29 cellular contexts compared by ENCODE assay signal in the genomic region with DNA sequence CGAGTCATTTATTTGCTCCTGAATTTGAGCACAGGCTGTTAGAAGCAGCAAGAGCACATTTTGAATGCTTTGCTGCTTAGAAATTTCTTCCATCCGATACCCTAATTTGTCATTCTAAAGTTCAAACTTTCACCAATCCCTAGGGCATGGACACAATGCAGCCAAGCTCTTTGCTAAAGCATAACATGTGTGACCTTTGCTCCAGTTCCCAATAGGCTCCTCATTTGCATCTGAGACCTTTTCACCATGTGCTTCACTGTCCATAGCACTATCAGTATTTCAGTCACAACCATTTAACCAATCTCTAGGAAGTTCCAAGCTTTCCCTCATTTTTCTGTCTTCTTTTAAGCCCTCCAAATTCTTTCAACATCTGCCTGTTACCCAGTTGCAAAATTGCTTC.
"Had no signal": no experiment of that assay in that cellular context is flagged by ENCODE, and none has a peak within 500 bp of the region (broad histone marks: within the 10 kb centered on the region; RNA-seq: fewer than 3 reads in every experiment).

No MANE protein-coding gene starts in this region.

- FAIRE-seq: keratinocyte, urothelium cell line had no signal

- H3K27me3 ChIP-seq: left lung, neutrophil, right lobe of liver, stomach, testis, thyroid gland, transverse colon, upper lobe of right lung had no signal

- H3K4me3 Mint-ChIP-seq: naive thymus-derived CD8-positive, alpha-beta T cell; nephron; neural crest cell; stimulated activated memory B cell treated with anti-CD40 and anti-IgM and Interleukin-4, amounts not matched to agents 10 μg/mL and 1 μg/mL and 100 μg/mL, for 72 hours had no signal

- H3K4me1 Mint-ChIP-seq: naive thymus-derived CD8-positive, alpha-beta T cell; nephron; stimulated activated memory B cell treated with anti-CD40 and anti-IgM and Interleukin-4, amounts not matched to agents 10 μg/mL and 1 μg/mL and 100 μg/mL, for 72 hours had no signal

- H2AFZ ChIP-seq: parathyroid adenoma had no signal

- H3K36me3 ChIP-seq: left lung, lower lobe of right lung, neutrophil, right atrium auricular region, right lobe of liver, stomach, thyroid gland, transverse colon, upper lobe of right lung had no signal

- H3K27me3 Mint-ChIP-seq: naive thymus-derived CD8-positive, alpha-beta T cell; stimulated activated memory B cell treated with anti-CD40 and anti-IgM and Interleukin-4, amounts not matched to agents 10 μg/mL and 1 μg/mL and 100 μg/mL, for 72 hours had no signal

- H3K4me1 ChIP-seq: left lung, lower lobe of right lung, parathyroid adenoma, right atrium auricular region, right lobe of liver, stomach, testis, thyroid gland, transverse colon, upper lobe of right lung had no signal

- H3K9ac ChIP-seq: parathyroid adenoma had no signal

- H3K27ac ChIP-seq: left lung, lower lobe of right lung, neutrophil, parathyroid adenoma, right atrium auricular region, right lobe of liver, stomach, testis, thyroid gland, transverse colon, upper lobe of right lung had no signal

- H3K36me3 Mint-ChIP-seq: stimulated activated memory B cell treated with anti-CD40 and anti-IgM and Interleukin-4, amounts not matched to agents 10 μg/mL and 1 μg/mL and 100 μg/mL, for 72 hours had no signal

- H3K4me2 ChIP-seq: smooth muscle cell had no signal

- ATAC-seq: left cardiac atrium; left lung; lower lobe of right lung; naive thymus-derived CD8-positive, alpha-beta T cell; stimulated activated memory B cell treated with anti-CD40 and anti-IgM and Interleukin-4, amounts not matched to agents 10 μg/mL and 1 μg/mL and 100 μg/mL, for 72 hours; stimulated activated naive CD8-positive, alpha-beta T cell treated with anti-CD3 and anti-CD28 coated beads, Interleukin-15, Interleukin-2, amounts not matched to agents 100 U/mL and 50 U/mL, for 24 hours; upper lobe of right lung had no signal

- H3K79me2 ChIP-seq: parathyroid adenoma had no signal

- H3K27ac Mint-ChIP-seq: naive thymus-derived CD8-positive, alpha-beta T cell; nephron; stimulated activated memory B cell treated with anti-CD40 and anti-IgM and Interleukin-4, amounts not matched to agents 10 μg/mL and 1 μg/mL and 100 μg/mL, for 72 hours had no signal

- H3K4me3 ChIP-seq: left lung, lower lobe of right lung, right atrium auricular region, right lobe of liver, smooth muscle cell, stomach, testis, thyroid gland, transverse colon, upper lobe of right lung had no signal

- H3K9me3 ChIP-seq: lower lobe of right lung, neutrophil, right atrium auricular region, right lobe of liver, testis, thyroid gland, transverse colon, upper lobe of right lung had no signal

- DNase-seq: hippocampal formation; kidney glomerular epithelial cell; left cardiac atrium; left lung; lower lobe of right lung; mammary epithelial cell; mesenchymal stem cell; naive thymus-derived CD8-positive, alpha-beta T cell; occipital lobe; right lobe of liver; stimulated activated CD4-positive, alpha-beta T cell treated with anti-CD3 and anti-CD28 coated beads, Interleukin-1b, Interleukin-23, amount 100 ng/mL, for 48 hours; stimulated activated CD4-positive, alpha-beta T cell treated with anti-CD3 and anti-CD28 coated beads, Interleukin-2, amount 100 ng/mL, for 48 hours; stimulated activated CD4-positive, alpha-beta T cell treated with anti-CD3 and anti-CD28 coated beads, Interleukin-4, amount 100 ng/mL, for 4 hours; stimulated activated CD8-positive, alpha-beta memory T cell treated with anti-CD3 and anti-CD28 coated beads, Interleukin-4, amount 100 ng/mL, for 48 hours; stimulated activated naive CD8-positive, alpha-beta T cell treated with anti-CD3 and anti-CD28 coated beads, Interleukin-15, Interleukin-2, amounts not matched to agents 100 U/mL and 50 U/mL, for 24 hours; stomach; testis; thyroid gland; transverse colon; upper lobe of right lung had no signal
